In genomic region chr1:155226188-155226909, GRCh38 we compare ENCODE assay signal across 8 cellular contexts. TPM values are rescaled to one million over a fixed set of nuclear protein-coding genes. Genes with fewer than 3 reads are reported as not detected.
DNase-seq lines count a peak whose midpoint lies in the region; ATAC-seq and TF ChIP-seq lines count a peak whose summit lies in the region.

No MANE protein-coding gene starts in this region.

- TF ChIP-seq CTCF in CD14-positive monocyte (IDR thresholded peaks at IDR 0.05) (peak; percentile 78), WTC11 (IDR thresholded peaks at IDR 0.05) (peak; percentile 24; the same call in 1 of the 2 replicates)

- peak; percentile 31 for ATAC-seq in HG02678 (IDR thresholded peaks at IDR 0.05; ENCODE audit: unreplicated experiment)
- ATAC-seq in WTC11 = peak; percentile 41
- peak; percentile 72 for ATAC-seq in central memory CD8-positive, alpha-beta T cell (replicated peaks; ENCODE audit: extremely low read depth, poor library complexity, severe bottlenecking)
- ATAC-seq in GM21723 (IDR thresholded peaks at IDR 0.05; ENCODE audit: unreplicated experiment) = no peak

- H3K4me1 Mint-ChIP-seq in CD14-positive monocyte (peaks cover 53% of the 10 kb centered on the region), WTC11 (peaks cover 25% of the 10 kb centered on the region)
- H3K4me1 Mint-ChIP-seq in central memory CD8-positive, alpha-beta T cell = peaks cover 20% of the 10 kb centered on the region

- intact Hi-C loops in CD14-positive monocyte (cut with micrococcal nuclease) = loop anchor here (1.0 to 2.0 kb wide), 2 partner anchors 19 to 20 kb away; partner anchors contain the start of gene THBS3 (in 2 of the 2)

- H3K27me3 Mint-ChIP-seq in CD14-positive monocyte (ENCODE audit: low read depth in 3 of 3) (peaks cover 2 to 10% (median 2%) of the 10 kb centered on the region in 3 donors), WTC11 (ENCODE audit: low read depth) (peaks cover 28% of the 10 kb centered on the region)
- no peaks in the 10 kb centered on the region for H3K27me3 Mint-ChIP-seq in central memory CD8-positive, alpha-beta T cell

- CTCF ChIA-PET in WTC11 (lab: Charles Lee) = interaction anchor here (0.9 to 6.1 kb wide), 12 partner anchors 17 to 208 kb away, joined by 3 to 48 read pairs (median 4); partner anchors contain the start of genes KRTCAP2, MTX1 and THBS3

- POLR2A ChIA-PET in WTC11 (lab: Charles Lee) = interaction anchor here (0.7 to 1.4 kb wide), 5 partner anchors 19 to 209 kb away, joined by 3 to 6 read pairs (median 4); no protein-coding TSS in a partner anchor

- peak overlapping the region; percentile 80 to 89 for H3K4me3 Mint-ChIP-seq in CD14-positive monocyte
- peak overlapping the region; percentile 92 for H3K4me3 Mint-ChIP-seq in WTC11
- peak overlapping the region; percentile 79 for H3K4me3 Mint-ChIP-seq in central memory CD8-positive, alpha-beta T cell

- no peaks in the 10 kb centered on the region for H3K9me3 Mint-ChIP-seq in CD14-positive monocyte
- no peaks in the 10 kb centered on the region for H3K9me3 Mint-ChIP-seq in WTC11
- H3K9me3 Mint-ChIP-seq in central memory CD8-positive, alpha-beta T cell = no peaks in the 10 kb centered on the region

- H3K27ac Mint-ChIP-seq in CD14-positive monocyte = peak overlapping the region; percentile 89 to 95 (median 93)
- H3K27ac Mint-ChIP-seq in WTC11 = peak overlapping the region; percentile 95
- peak overlapping the region; percentile 95 for H3K27ac Mint-ChIP-seq in central memory CD8-positive, alpha-beta T cell (ENCODE audit: low read depth)

- DNase-seq in CD14-positive monocyte (ENCODE audit: low spot score) (peak; percentile 83), NCI-H2227 treated with DMSO at 0.1 percent for 48 hours (lab: John Stamatoyannopoulos, UW) (peak; percentile 71), WTC11 (ENCODE audit: low spot score) (peak; percentile 82), kidney glomerular epithelial cell (lab: John Stamatoyannopoulos, UW) (peak; percentile 84)
- peak; percentile 63 to 74 for DNase-seq in central memory CD8-positive, alpha-beta T cell (ENCODE audit: low spot score in 2 of 2)
- peak; percentile 86 for DNase-seq in stimulated activated CD4-positive, alpha-beta T cell treated with anti-CD3 and anti-CD28 coated beads, Interleukin-15, amount 100 ng/mL, for 24 hours

- H3K36me3 Mint-ChIP-seq in CD14-positive monocyte (no peaks in the 10 kb centered on the region), WTC11 (no peaks in the 10 kb centered on the region)
- H3K36me3 Mint-ChIP-seq in central memory CD8-positive, alpha-beta T cell (ENCODE audit: insufficient read depth) = peaks cover 4% of the 10 kb centered on the region

TF ChIP-seq in WTC11, 78 proteins besides CTCF, POLR2A, EP300 and RAD21:
- peak; percentile 89; the same call in 1 of the 2 replicates for TF ChIP-seq ZNF512 (CRISPR knock-in tag; IDR thresholded peaks at IDR 0.05; ENCODE audit: borderline replicate concordance)
- no peak for TF ChIP-seq GTF2I (CRISPR knock-in tag; conservative IDR thresholded peaks at IDR 0.05)
- no peak for TF ChIP-seq HMGXB4 (CRISPR knock-in tag; IDR thresholded peaks at IDR 0.05)
- TF ChIP-seq GRHL2 (CRISPR knock-in tag; IDR thresholded peaks at IDR 0.05; ENCODE audit: insufficient replicate concordance, severe bottlenecking) = no peak
TF ChIP-seq in WTC11: peak in this region for 1.

RNA-seq across cellular contexts. Expression of gene MTX1, which starts 17.9 kb away (rescaled TPM):
- polyA plus RNA-seq in CD14-positive monocyte = 100 to 1,000 TPM in 1 of 2 donors, 10 to 100 TPM in 1; 86.0 to 101 TPM
- 57.5 to 62.8 TPM (median 60.4 TPM) in 3 replicates for total RNA-seq in WTC11 (2021)

RNA-seq across cellular contexts. Expression of gene THBS3, which starts 18.7 kb away (rescaled TPM):
- polyA plus RNA-seq in CD14-positive monocyte = 1 to 10 TPM; 3.2 to 5.3 TPM
- 4.0 to 5.3 TPM (median 5.3 TPM) in 3 replicates for total RNA-seq in WTC11 (2021)

RNA-seq across cellular contexts. Expression of gene ENTREP3, which starts 28.9 kb away (rescaled TPM):
- polyA plus RNA-seq in CD14-positive monocyte = 1 to 10 TPM in 1 of 2 donors, under 1 TPM in 1; 0.87 to 1.9 TPM
- total RNA-seq in WTC11 (2021) = 65.3 to 67.8 TPM (median 66.6 TPM) in 3 replicates

RNA-seq across cellular contexts. Expression of gene SCAMP3, which starts 35.8 kb away (rescaled TPM):
- polyA plus RNA-seq in CD14-positive monocyte = 10 to 100 TPM; 64.9 to 69.8 TPM
- total RNA-seq in WTC11 (2021) = 50.0 to 58.8 TPM (median 52.2 TPM) in 3 replicates

RNA-seq across cellular contexts. Expression of gene CLK2, which starts 47.0 kb away (rescaled TPM):
- polyA plus RNA-seq in CD14-positive monocyte = 1 to 10 TPM; 7.3 to 9.6 TPM
- 68.2 to 74.9 TPM (median 74.4 TPM) in 3 replicates for total RNA-seq in WTC11 (2021)
